1 cellular context compared by ENCODE assay signal in genomic region chr2:218397502-218398436, GRCh38.
TF ChIP-seq lines count a peak whose summit lies in the region.

No MANE protein-coding gene starts in this region.

TF ChIP-seq in HepG2, 621 proteins besides CTCF, POLR2A, EP300 and RAD21 (continued from another document and continues in another):
- TF ChIP-seq, protein P1, sequence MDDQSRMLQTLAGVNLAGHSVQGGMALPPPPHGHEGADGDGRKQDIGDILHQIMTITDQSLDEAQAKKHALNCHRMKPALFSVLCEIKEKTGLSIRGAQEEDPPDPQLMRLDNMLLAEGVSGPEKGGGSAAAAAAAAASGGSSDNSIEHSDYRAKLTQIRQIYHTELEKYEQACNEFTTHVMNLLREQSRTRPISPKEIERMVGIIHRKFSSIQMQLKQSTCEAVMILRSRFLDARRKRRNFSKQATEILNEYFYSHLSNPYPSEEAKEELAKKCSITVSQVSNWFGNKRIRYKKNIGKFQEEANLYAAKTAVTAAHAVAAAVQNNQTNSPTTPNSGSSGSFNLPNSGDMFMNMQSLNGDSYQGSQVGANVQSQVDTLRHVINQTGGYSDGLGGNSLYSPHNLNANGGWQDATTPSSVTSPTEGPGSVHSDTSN (CRISPR knock-in tag; IDR thresholded peaks at IDR 0.05; ENCODE audit: borderline replicate concordance), result peak; percentile 78; the same call in 1 of the 2 replicates
- TF ChIP-seq ATF7-NPFF (CRISPR knock-in tag; IDR thresholded peaks at IDR 0.05; ENCODE audit: low read depth) (peak; percentile 77), ZNF782 (CRISPR knock-in tag; IDR thresholded peaks at IDR 0.05; ENCODE audit: borderline replicate concordance) (no peak; the same call in 1 of the 2 replicates), ZNF20 (CRISPR knock-in tag; IDR thresholded peaks at IDR 0.05) (no peak), RNF219 (CRISPR knock-in tag; IDR thresholded peaks at IDR 0.05) (no peak), RFX1 (IDR thresholded peaks at IDR 0.05) (no peak), ZNF512B (CRISPR knock-in tag; IDR thresholded peaks at IDR 0.05; ENCODE audit: borderline replicate concordance) (peak; percentile 19; the same call in 1 of the 2 replicates), ZNF550 (CRISPR knock-in tag; IDR thresholded peaks at IDR 0.05; ENCODE audit: borderline replicate concordance) (no peak), ZNF446 (CRISPR knock-in tag; IDR thresholded peaks at IDR 0.05) (peak; percentile 59), BRD4 (CRISPR knock-in tag; IDR thresholded peaks at IDR 0.05) (peak; percentile 91), ZNF552 (CRISPR knock-in tag; IDR thresholded peaks at IDR 0.05; ENCODE audit: borderline replicate concordance) (peak; percentile 72; the same call in 1 of the 2 replicates), ATAD3A (CRISPR knock-in tag; IDR thresholded peaks at IDR 0.05) (no peak), IRF2 (CRISPR knock-in tag; IDR thresholded peaks at IDR 0.05) (peak; percentile 81), ERF (CRISPR knock-in tag; IDR thresholded peaks at IDR 0.05) (peak; percentile 74), NFIC (IDR thresholded peaks at IDR 0.05; ENCODE audit: low read length) (no peak), ISX (CRISPR knock-in tag; conservative IDR thresholded peaks at IDR 0.05) (no peak; the same call in 1 of the 2 replicates), NR0B2 (CRISPR knock-in tag; IDR thresholded peaks at IDR 0.05) (no peak; the same call in 1 of the 2 replicates), ZNF367 (CRISPR knock-in tag; IDR thresholded peaks at IDR 0.05; ENCODE audit: borderline replicate concordance) (no peak), GTF2F1 (IDR thresholded peaks at IDR 0.05; ENCODE audit: low read length) (no peak), KDM5A (IDR thresholded peaks at IDR 0.05; ENCODE audit: borderline replicate concordance, low read length) (peak; percentile 19; the same call in 1 of the 2 replicates), TCF7L2 (IDR thresholded peaks at IDR 0.05; ENCODE audit: low read depth, low read length) (no peak), ATRX (CRISPR knock-in tag; IDR thresholded peaks at IDR 0.05; ENCODE audit: borderline replicate concordance) (no peak), ZFP36L2 (CRISPR knock-in tag; IDR thresholded peaks at IDR 0.05) (no peak), SRY (CRISPR knock-in tag; IDR thresholded peaks at IDR 0.05) (peak; percentile 51; the same call in 1 of the 2 replicates), XBP1 (CRISPR knock-in tag; IDR thresholded peaks at IDR 0.05) (no peak), SP140L (CRISPR knock-in tag; IDR thresholded peaks at IDR 0.05; ENCODE audit: borderline replicate concordance) (peak; percentile 88; the same call in 1 of the 2 replicates), ZBTB38 (CRISPR knock-in tag; IDR thresholded peaks at IDR 0.05) (peak; percentile 88), IKZF1 (IDR thresholded peaks at IDR 0.05) (no peak), SAFB2 (CRISPR knock-in tag; IDR thresholded peaks at IDR 0.05; ENCODE audit: borderline replicate concordance, low read depth) (no peak; the same call in 1 of the 2 replicates), NCOR1 (IDR thresholded peaks at IDR 0.05; ENCODE audit: borderline replicate concordance, low read length) (peak; percentile 35; the same call in 1 of the 2 replicates), KAT2B (IDR thresholded peaks at IDR 0.05; ENCODE audit: borderline replicate concordance, low read depth, low read length) (no peak), CREB1 (IDR thresholded peaks at IDR 0.05) (no peak), CREB1 (CRISPR knock-in tag; IDR thresholded peaks at IDR 0.05) (no peak), ZNF333 (CRISPR knock-in tag; IDR thresholded peaks at IDR 0.05; ENCODE audit: borderline replicate concordance) (peak; percentile 87), CCAR2 (optimal IDR thresholded peaks at IDR 0.05; ENCODE audit: low read depth, low read length) (no peak), DNMT3B (CRISPR knock-in tag; conservative IDR thresholded peaks at IDR 0.05) (peak; percentile 80; the same call in 1 of the 2 replicates), FOXP1 (IDR thresholded peaks at IDR 0.05) (no peak), FOXP1 (CRISPR knock-in tag; IDR thresholded peaks at IDR 0.05) (no peak), CENPX (CRISPR knock-in tag; IDR thresholded peaks at IDR 0.05) (no peak), HNRNPLL (IDR thresholded peaks at IDR 0.05; ENCODE audit: low read depth, low read length, poor library complexity, severe bottlenecking) (no peak), ZNF570 (CRISPR knock-in tag; IDR thresholded peaks at IDR 0.05; ENCODE audit: borderline replicate concordance) (no peak), ZNF180 (CRISPR knock-in tag; IDR thresholded peaks at IDR 0.05; ENCODE audit: borderline replicate concordance, low read depth) (no peak), PLRG1 (conservative IDR thresholded peaks at IDR 0.05) (no peak), ZNF879 (CRISPR knock-in tag; IDR thresholded peaks at IDR 0.05) (no peak; the same call in 1 of the 2 replicates), NKX3-1 (CRISPR knock-in tag; IDR thresholded peaks at IDR 0.05) (peak; percentile 93), ZNF564 (CRISPR knock-in tag; IDR thresholded peaks at IDR 0.05) (no peak; the same call in 1 of the 2 replicates), TGIF2 (CRISPR knock-in tag; IDR thresholded peaks at IDR 0.05) (peak; percentile 14), HOXA7 (CRISPR knock-in tag; IDR thresholded peaks at IDR 0.05) (no peak), NFE2L2 (IDR thresholded peaks at IDR 0.05; ENCODE audit: low read length) (no peak), NCOA2 (CRISPR knock-in tag; IDR thresholded peaks at IDR 0.05) (no peak; the same call in 1 of the 2 replicates), MIER3 (CRISPR knock-in tag; IDR thresholded peaks at IDR 0.05; ENCODE audit: borderline replicate concordance) (peak; percentile 44; the same call in 1 of the 2 replicates)
- TF ChIP-seq, protein P2, sequence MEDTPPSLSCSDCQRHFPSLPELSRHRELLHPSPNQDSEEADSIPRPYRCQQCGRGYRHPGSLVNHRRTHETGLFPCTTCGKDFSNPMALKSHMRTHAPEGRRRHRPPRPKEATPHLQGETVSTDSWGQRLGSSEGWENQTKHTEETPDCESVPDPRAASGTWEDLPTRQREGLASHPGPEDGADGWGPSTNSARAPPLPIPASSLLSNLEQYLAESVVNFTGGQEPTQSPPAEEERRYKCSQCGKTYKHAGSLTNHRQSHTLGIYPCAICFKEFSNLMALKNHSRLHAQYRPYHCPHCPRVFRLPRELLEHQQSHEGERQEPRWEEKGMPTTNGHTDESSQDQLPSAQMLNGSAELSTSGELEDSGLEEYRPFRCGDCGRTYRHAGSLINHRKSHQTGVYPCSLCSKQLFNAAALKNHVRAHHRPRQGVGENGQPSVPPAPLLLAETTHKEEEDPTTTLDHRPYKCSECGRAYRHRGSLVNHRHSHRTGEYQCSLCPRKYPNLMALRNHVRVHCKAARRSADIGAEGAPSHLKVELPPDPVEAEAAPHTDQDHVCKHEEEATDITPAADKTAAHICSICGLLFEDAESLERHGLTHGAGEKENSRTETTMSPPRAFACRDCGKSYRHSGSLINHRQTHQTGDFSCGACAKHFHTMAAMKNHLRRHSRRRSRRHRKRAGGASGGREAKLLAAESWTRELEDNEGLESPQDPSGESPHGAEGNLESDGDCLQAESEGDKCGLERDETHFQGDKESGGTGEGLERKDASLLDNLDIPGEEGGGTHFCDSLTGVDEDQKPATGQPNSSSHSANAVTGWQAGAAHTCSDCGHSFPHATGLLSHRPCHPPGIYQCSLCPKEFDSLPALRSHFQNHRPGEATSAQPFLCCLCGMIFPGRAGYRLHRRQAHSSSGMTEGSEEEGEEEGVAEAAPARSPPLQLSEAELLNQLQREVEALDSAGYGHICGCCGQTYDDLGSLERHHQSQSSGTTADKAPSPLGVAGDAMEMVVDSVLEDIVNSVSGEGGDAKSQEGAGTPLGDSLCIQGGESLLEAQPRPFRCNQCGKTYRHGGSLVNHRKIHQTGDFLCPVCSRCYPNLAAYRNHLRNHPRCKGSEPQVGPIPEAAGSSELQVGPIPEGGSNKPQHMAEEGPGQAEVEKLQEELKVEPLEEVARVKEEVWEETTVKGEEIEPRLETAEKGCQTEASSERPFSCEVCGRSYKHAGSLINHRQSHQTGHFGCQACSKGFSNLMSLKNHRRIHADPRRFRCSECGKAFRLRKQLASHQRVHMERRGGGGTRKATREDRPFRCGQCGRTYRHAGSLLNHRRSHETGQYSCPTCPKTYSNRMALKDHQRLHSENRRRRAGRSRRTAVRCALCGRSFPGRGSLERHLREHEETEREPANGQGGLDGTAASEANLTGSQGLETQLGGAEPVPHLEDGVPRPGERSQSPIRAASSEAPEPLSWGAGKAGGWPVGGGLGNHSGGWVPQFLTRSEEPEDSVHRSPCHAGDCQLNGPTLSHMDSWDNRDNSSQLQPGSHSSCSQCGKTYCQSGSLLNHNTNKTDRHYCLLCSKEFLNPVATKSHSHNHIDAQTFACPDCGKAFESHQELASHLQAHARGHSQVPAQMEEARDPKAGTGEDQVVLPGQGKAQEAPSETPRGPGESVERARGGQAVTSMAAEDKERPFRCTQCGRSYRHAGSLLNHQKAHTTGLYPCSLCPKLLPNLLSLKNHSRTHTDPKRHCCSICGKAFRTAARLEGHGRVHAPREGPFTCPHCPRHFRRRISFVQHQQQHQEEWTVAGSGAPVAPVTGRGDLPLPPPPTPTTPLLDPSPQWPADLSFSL (CRISPR knock-in tag; IDR thresholded peaks at IDR 0.05), result no peak
- TF ChIP-seq, protein P3, sequence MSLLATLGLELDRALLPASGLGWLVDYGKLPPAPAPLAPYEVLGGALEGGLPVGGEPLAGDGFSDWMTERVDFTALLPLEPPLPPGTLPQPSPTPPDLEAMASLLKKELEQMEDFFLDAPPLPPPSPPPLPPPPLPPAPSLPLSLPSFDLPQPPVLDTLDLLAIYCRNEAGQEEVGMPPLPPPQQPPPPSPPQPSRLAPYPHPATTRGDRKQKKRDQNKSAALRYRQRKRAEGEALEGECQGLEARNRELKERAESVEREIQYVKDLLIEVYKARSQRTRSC (CRISPR knock-in tag; IDR thresholded peaks at IDR 0.05; ENCODE audit: low read depth), result no peak; the same call in 1 of the 2 replicates
- TF ChIP-seq, protein P4, sequence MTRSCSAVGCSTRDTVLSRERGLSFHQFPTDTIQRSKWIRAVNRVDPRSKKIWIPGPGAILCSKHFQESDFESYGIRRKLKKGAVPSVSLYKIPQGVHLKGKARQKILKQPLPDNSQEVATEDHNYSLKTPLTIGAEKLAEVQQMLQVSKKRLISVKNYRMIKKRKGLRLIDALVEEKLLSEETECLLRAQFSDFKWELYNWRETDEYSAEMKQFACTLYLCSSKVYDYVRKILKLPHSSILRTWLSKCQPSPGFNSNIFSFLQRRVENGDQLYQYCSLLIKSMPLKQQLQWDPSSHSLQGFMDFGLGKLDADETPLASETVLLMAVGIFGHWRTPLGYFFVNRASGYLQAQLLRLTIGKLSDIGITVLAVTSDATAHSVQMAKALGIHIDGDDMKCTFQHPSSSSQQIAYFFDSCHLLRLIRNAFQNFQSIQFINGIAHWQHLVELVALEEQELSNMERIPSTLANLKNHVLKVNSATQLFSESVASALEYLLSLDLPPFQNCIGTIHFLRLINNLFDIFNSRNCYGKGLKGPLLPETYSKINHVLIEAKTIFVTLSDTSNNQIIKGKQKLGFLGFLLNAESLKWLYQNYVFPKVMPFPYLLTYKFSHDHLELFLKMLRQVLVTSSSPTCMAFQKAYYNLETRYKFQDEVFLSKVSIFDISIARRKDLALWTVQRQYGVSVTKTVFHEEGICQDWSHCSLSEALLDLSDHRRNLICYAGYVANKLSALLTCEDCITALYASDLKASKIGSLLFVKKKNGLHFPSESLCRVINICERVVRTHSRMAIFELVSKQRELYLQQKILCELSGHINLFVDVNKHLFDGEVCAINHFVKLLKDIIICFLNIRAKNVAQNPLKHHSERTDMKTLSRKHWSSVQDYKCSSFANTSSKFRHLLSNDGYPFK (CRISPR knock-in tag; IDR thresholded peaks at IDR 0.05; ENCODE audit: borderline replicate concordance), result peak; percentile 64; the same call in 1 of the 2 replicates
- TF ChIP-seq, protein P5, sequence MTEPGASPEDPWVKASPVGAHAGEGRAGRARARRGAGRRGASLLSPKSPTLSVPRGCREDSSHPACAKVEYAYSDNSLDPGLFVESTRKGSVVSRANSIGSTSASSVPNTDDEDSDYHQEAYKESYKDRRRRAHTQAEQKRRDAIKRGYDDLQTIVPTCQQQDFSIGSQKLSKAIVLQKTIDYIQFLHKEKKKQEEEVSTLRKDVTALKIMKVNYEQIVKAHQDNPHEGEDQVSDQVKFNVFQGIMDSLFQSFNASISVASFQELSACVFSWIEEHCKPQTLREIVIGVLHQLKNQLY (CRISPR knock-in tag; IDR thresholded peaks at IDR 0.05), result no peak
